8 cellular contexts compared by ENCODE assay signal in the genomic region with DNA sequence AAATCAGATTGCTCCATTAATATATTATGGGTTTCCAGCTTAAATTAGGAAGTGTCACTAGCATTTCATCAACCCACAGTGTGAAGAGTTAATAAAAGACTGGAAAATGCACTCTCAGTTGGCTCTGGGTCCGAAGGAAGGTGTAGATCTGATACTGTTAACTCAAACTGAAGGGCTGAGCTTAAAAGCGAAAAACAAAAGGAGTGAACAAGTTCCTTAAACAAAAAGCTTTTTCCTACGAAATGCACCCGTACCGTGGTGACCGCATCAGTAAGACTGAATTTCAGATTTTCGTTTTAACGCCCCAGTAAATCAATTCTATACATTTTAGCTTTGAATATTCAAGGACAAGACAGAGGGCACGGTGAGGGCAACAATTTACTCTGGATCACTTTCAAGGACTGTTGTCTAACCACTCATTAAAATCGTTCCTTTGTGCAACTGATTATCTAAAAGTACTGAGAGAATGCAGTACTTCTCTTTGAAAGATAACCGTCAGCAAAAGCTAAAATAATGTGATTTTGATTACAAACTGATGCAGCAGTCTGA. TPM values are rescaled to one million over a fixed set of nuclear protein-coding genes. Genes with fewer than 3 reads are reported as not detected.
A peak's percentile ranks its signal among the peaks of the same experiment; 100 is the strongest.
DNase-seq lines count a peak whose midpoint lies in the region; ATAC-seq and TF ChIP-seq lines count a peak whose summit lies in the region.

No MANE protein-coding gene starts in this region.

- H3K79me2 ChIP-seq in neural progenitor cell (ENCODE audit: low read depth) (peaks cover 62% of the 10 kb centered on the region), Karpas-422 (ENCODE audit: low read length) (no peaks in the 10 kb centered on the region)

- no peak overlapping the region for H2AFZ ChIP-seq in neural progenitor cell (replicated peaks)
- H2AFZ ChIP-seq in Karpas-422 (ENCODE audit: low read length), result no peak overlapping the region

- peaks cover 35% of the 10 kb centered on the region for H3F3A ChIP-seq in neural progenitor cell (ENCODE audit: low read depth)

- peaks cover 60% of the 10 kb centered on the region for H4K20me1 ChIP-seq in neural progenitor cell (ENCODE audit: low read depth)
- no peaks in the 10 kb centered on the region for H4K20me1 ChIP-seq in Karpas-422 (ENCODE audit: insufficient read depth, low read depth, low read length)

- peak overlapping the region; percentile 34 for H3K4me3 Mint-ChIP-seq in CD4-positive, alpha-beta T cell
- H3K4me3 Mint-ChIP-seq in IgD-negative memory B cell (peak overlapping the region in 3 of 4 donors; percentile 86 to 98 (median 97)), neural progenitor cell (peak overlapping the region; percentile 97)

- peaks cover 15% of the 10 kb centered on the region for H3K27me3 ChIP-seq in CD4-positive, alpha-beta T cell (ENCODE audit: control insufficient read depth, insufficient read depth, low read length)
- H3K27me3 ChIP-seq in dorsolateral prefrontal cortex (no peaks in the 10 kb centered on the region), neural progenitor cell (no peaks in the 10 kb centered on the region), Karpas-422 (ENCODE audit: low read length) (no peaks in the 10 kb centered on the region)

- H3K36me3 Mint-ChIP-seq in CD4-positive, alpha-beta T cell (ENCODE audit: low read depth), result peaks cover 7% of the 10 kb centered on the region
- H3K36me3 Mint-ChIP-seq in IgD-negative memory B cell, result peaks cover 2% of the 10 kb centered on the region
- peaks cover 7% of the 10 kb centered on the region for H3K36me3 Mint-ChIP-seq in neural progenitor cell

- H3K9me2 ChIP-seq in Karpas-422 (replicated peaks; ENCODE audit: insufficient read depth, low read length), result no peaks in the 10 kb centered on the region

- CTCF ChIA-PET in CD4-positive, alpha-beta T cell (lab: Charles Lee), result no interaction called here

- DNase-seq in CD4-positive, alpha-beta T cell, result no peak
- DNase-seq in dorsolateral prefrontal cortex (no peak), neural progenitor cell (ENCODE audit: low spot score) (peak; percentile 46), COR-L47 (lab: John Stamatoyannopoulos, UW) (no peak), Karpas-422 (no peak)

- H3K9me3 ChIP-seq in CD4-positive, alpha-beta T cell (ENCODE audit: control insufficient read depth, low read length), result no peaks in the 10 kb centered on the region
- H3K9me3 ChIP-seq in neural progenitor cell (ENCODE audit: low read depth), result no peaks in the 10 kb centered on the region
- no peaks in the 10 kb centered on the region for H3K9me3 ChIP-seq in Karpas-422 (ENCODE audit: low read length)

- H3K4me1 Mint-ChIP-seq in CD4-positive, alpha-beta T cell (ENCODE audit: low read depth), result peaks cover 33% of the 10 kb centered on the region
- H3K4me1 Mint-ChIP-seq in IgD-negative memory B cell (peaks cover 17 to 26% (median 24%) of the 10 kb centered on the region in 3 donors), neural progenitor cell (peaks cover 43% of the 10 kb centered on the region)

- intact Hi-C loops in CD4-positive, alpha-beta T cell (cut with DNase I, micrococcal nuclease), result loop anchor here (2.0 to 10.0 kb wide), 8 partner anchors 100 to 1793 kb away; a partner anchor contains a TSS
- intact Hi-C loops in dorsolateral prefrontal cortex (cut with DNase I), result loop anchor here in 1 of 2 donors (5.0 kb wide), 2 partner anchors 100 to 570 kb away; a partner anchor contains a TSS

- H3K4me2 ChIP-seq in neural progenitor cell (peak overlapping the region; percentile 94), Karpas-422 (ENCODE audit: low read depth, low read length, poor library complexity, severe bottlenecking) (no peak overlapping the region)

- no peak overlapping the region for H3K27ac ChIP-seq in CD4-positive, alpha-beta T cell (ENCODE audit: low read depth, low read length)
- H3K27ac ChIP-seq in dorsolateral prefrontal cortex (peak overlapping the region in 11 of 59 donors; percentile 16 to 99 (median 96)), neural progenitor cell (no peak overlapping the region), Karpas-422 (ENCODE audit: low read length) (no peak overlapping the region)

- peak overlapping the region; percentile 69 for H3K9ac ChIP-seq in neural progenitor cell
- no peak overlapping the region for H3K9ac ChIP-seq in Karpas-422 (ENCODE audit: low read length)

- ATAC-seq in CD4-positive, alpha-beta T cell (ENCODE audit: poor library complexity), result no peak
- no peak for ATAC-seq in GM19455 (IDR thresholded peaks at IDR 0.05; ENCODE audit: unreplicated experiment)
- no peak for ATAC-seq in GM18861 (IDR thresholded peaks at IDR 0.05; ENCODE audit: unreplicated experiment)

- H3K27ac Mint-ChIP-seq in CD4-positive, alpha-beta T cell, result no peak overlapping the region
- H3K27ac Mint-ChIP-seq in IgD-negative memory B cell (peak overlapping the region in 2 of 3 donors; percentile 92 to 99), neural progenitor cell (peak overlapping the region; percentile 5)

- no peaks in the 10 kb centered on the region for H3K36me3 ChIP-seq in neural progenitor cell
- H3K36me3 ChIP-seq in Karpas-422 (ENCODE audit: insufficient read depth, low read length), result no peaks in the 10 kb centered on the region

- POLR2A ChIA-PET in CD4-positive, alpha-beta T cell (lab: Charles Lee), result interaction anchor here (1.2 to 3.6 kb wide), 3 partner anchors 12 to 379 kb away, joined by 3 to 19 read pairs (median 3); a partner anchor contains a TSS

- H3K9me3 Mint-ChIP-seq in CD4-positive, alpha-beta T cell, result no peaks in the 10 kb centered on the region
- H3K9me3 Mint-ChIP-seq in IgD-negative memory B cell, result peaks cover 0 to 2% (median 0%) of the 10 kb centered on the region in 3 donors
- H3K9me3 Mint-ChIP-seq in neural progenitor cell, result no peaks in the 10 kb centered on the region

- TF ChIP-seq CTCF in CD4-positive, alpha-beta T cell (IDR thresholded peaks at IDR 0.05), result no peak
- no peak for TF ChIP-seq CTCF in dorsolateral prefrontal cortex (IDR thresholded peaks at IDR 0.05 in 54 of 56, conservative IDR thresholded peaks at IDR 0.05 in 2 of 56; ENCODE audit: low read depth in 1 of 56, partially characterized antibody in 56 of 56)
- no peak for TF ChIP-seq CTCF in neural progenitor cell (IDR thresholded peaks at IDR 0.05)

- peaks cover 34% of the 10 kb centered on the region for H3K27me3 Mint-ChIP-seq in CD4-positive, alpha-beta T cell
- peaks cover 24% of the 10 kb centered on the region for H3K27me3 Mint-ChIP-seq in IgD-negative memory B cell
- H3K27me3 Mint-ChIP-seq in neural progenitor cell (ENCODE audit: insufficient read depth, low read depth), result no peaks in the 10 kb centered on the region

- H3K4me1 ChIP-seq in neural progenitor cell, result peaks cover 36% of the 10 kb centered on the region
- peaks cover 17% of the 10 kb centered on the region for H3K4me1 ChIP-seq in Karpas-422 (ENCODE audit: low read length)

- H3K4me3 ChIP-seq in dorsolateral prefrontal cortex (peak overlapping the region; percentile 66 to 98 (median 86)), neural progenitor cell (peak overlapping the region; percentile 93), Karpas-422 (ENCODE audit: low read length) (no peak overlapping the region)

RNA-seq across cellular contexts. Expression of a gene that starts 1.9 kb away (rescaled TPM):
- total RNA-seq in CD4-positive, alpha-beta T cell, result 1 to 10 TPM; 2.1 TPM
- 1.8 TPM for polyA plus RNA-seq in IgD-negative memory B cell
- total RNA-seq in dorsolateral prefrontal cortex (100 to 1,000 TPM in 16 of 120 experiments, 10 to 100 TPM in 104; 33.8 to 122 (median 80.4) TPM), neural progenitor cell (ENCODE audit: low replicate concordance) (30.8 and 41.6 TPM in 2 replicates)
- 0.43 and 1.1 TPM in 2 replicates for total RNA-seq in Karpas-422 (2014; rRNA removed; shearing (Covaris generic); ENCODE audit: low replicate concordance)

Comparison
In these comparisons a context has a peak if more than half of its experiments do, and no peak if none do; other contexts are left out.
1. H3K4me3 Mint-ChIP-seq: peak in every context shown above with its lines; median percentile 97 in IgD-negative memory B cell; 97 in neural progenitor cell; 34 in CD4-positive, alpha-beta T cell.
2. RNA of a gene that starts 1.9 kb away (total RNA-seq): 33.8 to 122 TPM in dorsolateral prefrontal cortex and 30.8 to 41.6 TPM in neural progenitor cell; 2.1 TPM in CD4-positive, alpha-beta T cell and 0.43 to 1.1 TPM in Karpas-422; every median in the first group is over 10 times any median in the second.